8 cellular contexts compared by ENCODE assay signal in the genomic region with DNA sequence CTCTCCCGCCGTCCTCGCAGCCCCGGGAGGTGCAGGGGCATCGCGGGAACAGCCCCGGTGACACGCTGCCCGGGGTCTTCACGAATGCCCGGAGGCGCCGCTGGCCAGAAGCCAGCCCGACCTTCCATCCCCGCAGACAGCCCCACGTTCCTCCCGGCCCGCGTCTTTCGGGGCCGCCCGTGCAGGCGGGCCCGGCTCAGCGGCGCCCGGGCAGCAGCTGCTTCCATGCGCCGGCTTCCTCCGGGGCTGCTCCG. TPM values are rescaled to one million over a fixed set of nuclear protein-coding genes. Genes with fewer than 3 reads are reported as not detected.
DNase-seq lines count a peak whose midpoint lies in the region; ATAC-seq and TF ChIP-seq lines count a peak whose summit lies in the region.

No MANE protein-coding gene starts in this region.

- DNase-seq in astrocyte of the cerebellum (ENCODE audit: low read depth) (no peak), right lobe of liver (peak in 2 of 3 donors; percentile 61 to 78), uterus (peak in 1 of 2 donors; percentile 62), NCI-H748 (lab: John Stamatoyannopoulos, UW; ENCODE audit: unreplicated experiment) (no peak), DMS153 (lab: John Stamatoyannopoulos, UW) (no peak)

- no peak for TF ChIP-seq CTCF in astrocyte of the cerebellum (IDR thresholded peaks at IDR 0.05; ENCODE audit: low read depth, low read length, missing control alignments)
- TF ChIP-seq CTCF in right lobe of liver (IDR thresholded peaks at IDR 0.05): no peak
- TF ChIP-seq CTCF in uterus (IDR thresholded peaks at IDR 0.05): no peak

- H3K27me3 ChIP-seq in right lobe of liver: no peaks in the 10 kb centered on the region
- H3K27me3 ChIP-seq in uterus: peaks cover 0 to 5% of the 10 kb centered on the region in 2 donors

- in situ Hi-C loops in astrocyte of the cerebellum (cut with HindIII; ENCODE audit: low sequenced_read_pairs): no loop called here

- TF ChIP-seq POLR2A in right lobe of liver (IDR thresholded peaks at IDR 0.05): no peak
- TF ChIP-seq POLR2A in uterus (IDR thresholded peaks at IDR 0.05): no peak

- WGBS in right lobe of liver (ENCODE audit: insufficient coverage, low coverage, low lambda C conversion rate, missing lambda C conversion rate): no CpG with 5 or more reads among the region's 31 CpGs

- H3K4me3 ChIP-seq in astrocyte of the cerebellum (ENCODE audit: low read depth, low read length): peak overlapping the region; percentile 58
- peak overlapping the region; percentile 53 to 62 (median 58) for H3K4me3 ChIP-seq in right lobe of liver
- H3K4me3 ChIP-seq in uterus: peak overlapping the region; percentile 47 to 56

- intact Hi-C loops in right lobe of liver (cut with DNase I) (no loop called here), uterus (cut with DNase I; ENCODE audit: low total_unique reads) (no loop called here)

- H3K4me1 ChIP-seq in right lobe of liver (peaks cover 0 to 33% (median 11%) of the 10 kb centered on the region in 4 donors), uterus (peaks cover 0 to 25% of the 10 kb centered on the region in 2 donors)

- no peaks in the 10 kb centered on the region for H3K9me3 ChIP-seq in right lobe of liver
- no peaks in the 10 kb centered on the region for H3K9me3 ChIP-seq in uterus

- peak; percentile 0 for ATAC-seq in GM19025 (IDR thresholded peaks at IDR 0.05; ENCODE audit: low read depth, unreplicated experiment)
- peak; percentile 2 for ATAC-seq in HG03097 (IDR thresholded peaks at IDR 0.05; ENCODE audit: low FRiP score, unreplicated experiment)
- ATAC-seq in right lobe of liver: peak in 1 of 4 donors; percentile 0
- ATAC-seq in HG03378 (IDR thresholded peaks at IDR 0.05; ENCODE audit: unreplicated experiment): no peak

- H3K36me3 ChIP-seq in right lobe of liver: no peaks in the 10 kb centered on the region
- no peaks in the 10 kb centered on the region for H3K36me3 ChIP-seq in uterus

- H3K27ac ChIP-seq in right lobe of liver (peak overlapping the region; percentile 68 to 91 (median 83)), uterus (peak overlapping the region; percentile 92 to 96)

RNA-seq across cellular contexts. Expression of gene TEDC1, which starts 0.8 kb away (rescaled TPM):
- 1 to 10 TPM; 2.2 to 8.1 (median 3.9) TPM for total RNA-seq in right lobe of liver
- 10 to 100 TPM in 1 of 4 donors, 1 to 10 TPM in 1, under 1 TPM in 1, not detected in 1; 0.51 to 11.0 (median 9.4) TPM for total RNA-seq in uterus

RNA-seq across cellular contexts. Expression of gene CRIP1, which starts 3.6 kb away (rescaled TPM):
- total RNA-seq in right lobe of liver (1 to 10 TPM in 5 of 6 experiments, under 1 TPM in 1; 0.79 to 5.4 (median 2.7) TPM), uterus (10 to 100 TPM in 3 of 4 donors, under 1 TPM in 1; 0.51 to 64.7 (median 34.4) TPM)

RNA-seq across cellular contexts. Expression of gene CRIP2, which starts 15.6 kb away (rescaled TPM):
- total RNA-seq in right lobe of liver: 10 to 100 TPM; 11.2 to 50.0 (median 27.5) TPM
- total RNA-seq in uterus: 100 to 1,000 TPM in 3 of 4 donors, 10 to 100 TPM in 1; 76.1 to 377 (median 163) TPM

RNA-seq across cellular contexts. Expression of gene TMEM121, which starts 36.1 kb away (rescaled TPM):
- total RNA-seq in right lobe of liver (1 to 10 TPM in 5 of 6 experiments, under 1 TPM in 1; 0.74 to 3.2 (median 2.2) TPM), uterus (10 to 100 TPM in 1 of 4 donors, 1 to 10 TPM in 3; 2.0 to 42.1 (median 7.7) TPM)

Comparison
In these comparisons a context has a peak if more than half of its experiments do, and no peak if none do; other contexts are left out.
1. DNase-seq: peak in right lobe of liver (2 of 3); none in astrocyte of the cerebellum (single experiment), NCI-H748 (single experiment) and DMS153 (single experiment).
2. Peak in every context shown above with its lines, with median percentiles within 50 percentile points of each other: H3K4me3 ChIP-seq.